ENCODE assay signal across 25 cellular contexts in the genomic region with DNA sequence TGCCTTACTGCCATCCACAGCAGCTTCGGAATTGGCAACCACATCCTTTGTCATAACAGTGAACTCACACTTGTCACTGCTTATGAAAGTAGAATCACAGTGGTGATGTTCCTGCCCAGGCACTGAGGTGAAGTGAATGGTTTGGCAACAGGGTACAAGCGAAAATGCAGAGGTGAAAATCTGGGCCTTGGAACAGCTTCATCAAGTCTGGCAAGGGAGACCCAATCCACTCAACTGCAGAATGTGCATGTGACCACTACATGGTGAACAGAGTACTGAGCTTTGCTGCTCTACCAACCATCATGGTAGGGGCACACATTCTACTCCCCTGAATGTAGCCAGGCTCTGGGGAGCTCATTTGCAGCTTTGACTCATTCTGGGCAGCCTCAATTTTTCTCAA. TPM values are rescaled to one million over a fixed set of nuclear protein-coding genes. Genes with fewer than 3 reads are reported as not detected.
"Had no signal": no experiment of that assay in that cellular context is flagged by ENCODE, and none has a peak within 500 bp of the region (broad histone marks: within the 10 kb centered on the region; RNA-seq: fewer than 3 reads in every experiment).

No MANE protein-coding gene starts in this region.

- ATAC-seq: effector memory CD8-positive, alpha-beta T cell; left colon; natural killer cell; psoas muscle; stimulated activated memory B cell treated with anti-CD40 and anti-IgM and Interleukin-4, amounts not matched to agents 10 μg/mL and 1 μg/mL and 100 μg/mL, for 72 hours; stimulated activated naive CD8-positive, alpha-beta T cell treated with anti-CD3 and anti-CD28 coated beads, Interleukin-15, Interleukin-2, amounts not matched to agents 100 U/mL and 50 U/mL, for 24 hours had no signal

- H3K27ac ChIP-seq: esophagus squamous epithelium, heart right ventricle, ovary, psoas muscle, sigmoid colon, testis, tibial nerve, upper lobe of left lung had no signal

- H3K4me3 ChIP-seq: esophagus squamous epithelium, heart right ventricle, lung, ovary, psoas muscle, sigmoid colon, testis, tibial nerve, upper lobe of left lung had no signal

- H3K27me3 ChIP-seq: ovary, sigmoid colon, testis, tibial nerve, upper lobe of left lung had no signal

- H3K36me3 ChIP-seq: esophagus squamous epithelium, heart right ventricle, ovary, sigmoid colon, tibial nerve, upper lobe of left lung had no signal

- DNase-seq: cortex of kidney; effector memory CD8-positive, alpha-beta T cell; esophagus squamous epithelium; foreskin melanocyte; glutamatergic neuron; heart right ventricle; hippocampal formation; left colon; natural killer cell; occipital lobe; ovary; psoas muscle; sigmoid colon; stimulated activated CD4-positive, alpha-beta T cell treated with anti-CD3 and anti-CD28 coated beads, Interleukin-2, amount 100 ng/mL, for 24 hours; stimulated activated CD4-positive, alpha-beta T cell treated with anti-CD3 and anti-CD28 coated beads, Interleukin-4, amount 100 ng/mL, for 24 hours; stimulated activated naive CD8-positive, alpha-beta T cell treated with anti-CD3 and anti-CD28 coated beads, Interleukin-15, Interleukin-2, amounts not matched to agents 100 U/mL and 50 U/mL, for 24 hours; substantia nigra; testis; upper lobe of left lung had no signal

- H3K9me3 ChIP-seq: esophagus squamous epithelium, heart right ventricle, ovary, psoas muscle, sigmoid colon, testis, tibial nerve, upper lobe of left lung had no signal

- H3K4me1 ChIP-seq: psoas muscle, sigmoid colon, testis had no signal

- FAIRE-seq: endometrium, islet of Langerhans, urothelium cell line had no signal

RNA-seq across cellular contexts. Expression of a gene that starts 15.0 kb away (rescaled TPM):
- total RNA-seq: tibial nerve had no signal
